8 cellular contexts compared by ENCODE assay signal in genomic region chr6:7390218-7390878, GRCh38. TPM values are rescaled to one million over a fixed set of nuclear protein-coding genes. Genes with fewer than 3 reads are reported as not detected.
DNase-seq lines count a peak whose midpoint lies in the region; ATAC-seq and TF ChIP-seq lines count a peak whose summit lies in the region.

No MANE protein-coding gene starts in this region.

- peak overlapping the region; percentile 77 for H3K4me3 ChIP-seq in CD8-positive, alpha-beta T cell (ENCODE audit: low read depth, low read length)
- peak overlapping the region; percentile 96 to 97 for H3K4me3 ChIP-seq in mucosa of rectum (ENCODE audit: low read length in 2 of 2)

- POLR2A ChIA-PET in CD8-positive, alpha-beta T cell (lab: Charles Lee) = interaction anchor here (0.7 to 3.1 kb wide), 8 partner anchors 49 to 221 kb away, joined by 3 to 12 read pairs (median 3); partner anchors contain the start of gene SSR1

- no peaks in the 10 kb centered on the region for H3K9me3 ChIP-seq in CD8-positive, alpha-beta T cell (ENCODE audit: low read length)
- H3K9me3 ChIP-seq in mucosa of rectum (ENCODE audit: control insufficient read depth in 2 of 2, low read length in 2 of 2) = no peaks in the 10 kb centered on the region

- ATAC-seq in CD8-positive, alpha-beta T cell = no peak
- peak; percentile 3 for ATAC-seq in GM21381 (IDR thresholded peaks at IDR 0.05; ENCODE audit: unreplicated experiment)

- peak; percentile 8; the same call in 1 of the 2 replicates for TF ChIP-seq RAD21 in Ishikawa (IDR thresholded peaks at IDR 0.05; ENCODE audit: low read depth)

- H3K27me3 ChIP-seq in CD8-positive, alpha-beta T cell (ENCODE audit: insufficient read depth, low read length) = no peaks in the 10 kb centered on the region
- H3K27me3 ChIP-seq in mucosa of rectum (ENCODE audit: control insufficient read depth in 2 of 2, insufficient read depth in 2 of 2, low read length in 2 of 2) = no peaks in the 10 kb centered on the region

- intact Hi-C loops in CD8-positive, alpha-beta T cell (cut with DNase I, micrococcal nuclease) = loop anchor here in 1 of 2 experiments (1.0 to 10.0 kb wide), 2 partner anchors 246 to 674 kb away; partner anchors contain the start of gene BLOC1S5

- peaks cover 49% of the 10 kb centered on the region for H3K4me1 Mint-ChIP-seq in CD8-positive, alpha-beta T cell (ENCODE audit: low read depth)

- H3K27ac Mint-ChIP-seq in CD8-positive, alpha-beta T cell = peak overlapping the region; percentile 100

- peak overlapping the region; percentile 87 to 97 for H3K9ac ChIP-seq in mucosa of rectum (ENCODE audit: low read depth in 1 of 2, low read length in 2 of 2)

- TF ChIP-seq EP300 in Ishikawa (IDR thresholded peaks at IDR 0.05; ENCODE audit: borderline replicate concordance) = no peak

- peak overlapping the region; percentile 90 for H3K27ac ChIP-seq in CD8-positive, alpha-beta T cell (ENCODE audit: low read depth, low read length)
- H3K27ac ChIP-seq in mucosa of rectum (ENCODE audit: low read depth in 2 of 2, low read length in 2 of 2) = peak overlapping the region; percentile 97 to 99

- H3K9me3 Mint-ChIP-seq in CD8-positive, alpha-beta T cell = no peaks in the 10 kb centered on the region

- TF ChIP-seq CTCF in CD8-positive, alpha-beta T cell (IDR thresholded peaks at IDR 0.05) = no peak

- peaks cover 40% of the 10 kb centered on the region for H3K36me3 Mint-ChIP-seq in CD8-positive, alpha-beta T cell

- peak overlapping the region; percentile 98 for H3K4me3 Mint-ChIP-seq in CD8-positive, alpha-beta T cell

- CTCF ChIA-PET in CD8-positive, alpha-beta T cell (lab: Charles Lee) = interaction anchor here (0.9 kb wide), 1 partner anchor 225 kb away, joined by 3 read pairs; no protein-coding TSS in a partner anchor

- DNase-seq in CD8-positive, alpha-beta T cell = peak in 1 of 7 experiments; percentile 67
- peak; percentile 37 for DNase-seq in brain pericyte (ENCODE audit: low read depth, low spot score)
- no peak for DNase-seq in HuH-7.5 (ENCODE audit: low spot score)
- no peak for DNase-seq in glomerular visceral epithelial cell (ENCODE audit: extremely low spot score)
- no peak for DNase-seq in amniotic stem cell (lab: John Stamatoyannopoulos, UW)

- peaks cover 29% of the 10 kb centered on the region for H3K4me1 ChIP-seq in CD8-positive, alpha-beta T cell (ENCODE audit: insufficient read depth, low read length)
- H3K4me1 ChIP-seq in mucosa of rectum (ENCODE audit: control insufficient read depth in 2 of 2, insufficient read depth in 2 of 2, low read length in 2 of 2) = peaks cover 11 to 18% of the 10 kb centered on the region in 2 donors

- no peaks in the 10 kb centered on the region for H3K27me3 Mint-ChIP-seq in CD8-positive, alpha-beta T cell (ENCODE audit: low read depth)

- H3K36me3 ChIP-seq in CD8-positive, alpha-beta T cell (ENCODE audit: insufficient read depth, low read length) = peaks cover 5% of the 10 kb centered on the region
- peaks cover 4 to 13% of the 10 kb centered on the region in 2 donors for H3K36me3 ChIP-seq in mucosa of rectum (ENCODE audit: control insufficient read depth in 2 of 2, insufficient read depth in 2 of 2, low read length in 2 of 2)

TF ChIP-seq in Ishikawa, 13 proteins besides CTCF, POLR2A, EP300 and RAD21:
- TF ChIP-seq TEAD4 (IDR thresholded peaks at IDR 0.05) (no peak), EGR1 (IDR thresholded peaks at IDR 0.05) (no peak), FOXM1 (IDR thresholded peaks at IDR 0.05; ENCODE audit: borderline replicate concordance, low read depth) (no peak), CREB1 (IDR thresholded peaks at IDR 0.05; ENCODE audit: low read depth) (no peak), MAX (IDR thresholded peaks at IDR 0.05) (no peak), REST (IDR thresholded peaks at IDR 0.05; ENCODE audit: low read depth) (no peak), TAF1 (IDR thresholded peaks at IDR 0.05; ENCODE audit: low read depth) (no peak), ZBTB7A (IDR thresholded peaks at IDR 0.05; ENCODE audit: low read depth) (no peak), YY1 (IDR thresholded peaks at IDR 0.05; ENCODE audit: low read depth) (no peak), TCF12 (IDR thresholded peaks at IDR 0.05; ENCODE audit: low read depth) (no peak), NFIC (IDR thresholded peaks at IDR 0.05) (no peak), CEBPB (IDR thresholded peaks at IDR 0.05) (no peak), USF1 (IDR thresholded peaks at IDR 0.05) (no peak)

RNA-seq across cellular contexts. Expression of gene RIOK1, which starts 0.7 kb away (rescaled TPM):
- total RNA-seq in CD8-positive, alpha-beta T cell = 10 to 100 TPM; 47.3 to 56.3 TPM

RNA-seq across cellular contexts. Expression of gene CAGE1, which starts 0.8 kb away (rescaled TPM):
- total RNA-seq in CD8-positive, alpha-beta T cell = under 1 TPM; 0.33 to 0.49 TPM
